ENCODE assay signal across 1 cellular context in the genomic region with DNA sequence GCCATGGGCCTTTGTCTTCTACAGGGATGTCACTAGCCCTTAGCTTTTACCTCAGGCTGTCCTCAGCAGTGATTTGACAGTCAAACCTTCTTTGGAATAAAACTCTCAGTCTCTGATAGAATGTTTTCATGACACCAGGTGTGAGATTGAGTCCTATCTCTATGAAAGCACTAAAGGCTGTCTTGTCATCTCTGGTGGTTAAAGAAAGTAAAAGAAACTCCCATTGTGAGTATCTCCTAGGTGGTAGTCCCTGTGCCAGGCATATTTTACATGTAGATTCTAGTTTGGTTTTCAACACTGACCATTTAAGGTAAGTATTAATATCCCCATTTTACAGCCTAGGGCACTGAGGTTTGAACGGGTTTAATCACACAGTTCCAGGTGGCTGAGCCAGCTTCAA.
TF ChIP-seq lines count a peak whose summit lies in the region.

No MANE protein-coding gene starts in this region.

TF ChIP-seq in GM23338, 12 proteins besides CTCF, POLR2A, EP300 and RAD21:
- no peak for TF ChIP-seq EZH2phosphoT487 (IDR thresholded peaks at IDR 0.05; ENCODE audit: unreplicated experiment)
- no peak for TF ChIP-seq ZNF114 (CRISPR knock-in tag; IDR thresholded peaks at IDR 0.05)
- TF ChIP-seq CREB1 (CRISPR knock-in tag; IDR thresholded peaks at IDR 0.05; ENCODE audit: low read depth): no peak
- TF ChIP-seq JUNB (IDR thresholded peaks at IDR 0.05; ENCODE audit: unreplicated experiment): no peak
- no peak for TF ChIP-seq REST (IDR thresholded peaks at IDR 0.05; ENCODE audit: unreplicated experiment)
- TF ChIP-seq, protein P1, sequence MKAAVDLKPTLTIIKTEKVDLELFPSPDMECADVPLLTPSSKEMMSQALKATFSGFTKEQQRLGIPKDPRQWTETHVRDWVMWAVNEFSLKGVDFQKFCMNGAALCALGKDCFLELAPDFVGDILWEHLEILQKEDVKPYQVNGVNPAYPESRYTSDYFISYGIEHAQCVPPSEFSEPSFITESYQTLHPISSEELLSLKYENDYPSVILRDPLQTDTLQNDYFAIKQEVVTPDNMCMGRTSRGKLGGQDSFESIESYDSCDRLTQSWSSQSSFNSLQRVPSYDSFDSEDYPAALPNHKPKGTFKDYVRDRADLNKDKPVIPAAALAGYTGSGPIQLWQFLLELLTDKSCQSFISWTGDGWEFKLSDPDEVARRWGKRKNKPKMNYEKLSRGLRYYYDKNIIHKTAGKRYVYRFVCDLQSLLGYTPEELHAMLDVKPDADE (IDR thresholded peaks at IDR 0.05): no peak
- no peak for TF ChIP-seq ZNF331 (CRISPR knock-in tag; IDR thresholded peaks at IDR 0.05; ENCODE audit: low read depth)
- no peak for TF ChIP-seq NANOG (IDR thresholded peaks at IDR 0.05; ENCODE audit: borderline replicate concordance)
- no peak for TF ChIP-seq STAT1 (IDR thresholded peaks at IDR 0.05; ENCODE audit: unreplicated experiment)
- TF ChIP-seq EZH2 (IDR thresholded peaks at IDR 0.05; ENCODE audit: low read depth, unreplicated experiment): no peak
- TF ChIP-seq ZNF462 (CRISPR knock-in tag; IDR thresholded peaks at IDR 0.05): no peak
- TF ChIP-seq POLR2AphosphoS5 (IDR thresholded peaks at IDR 0.05; ENCODE audit: low read depth): no peak
